Comparison of ENCODE assay signal across 7 cellular contexts in the genomic region with DNA sequence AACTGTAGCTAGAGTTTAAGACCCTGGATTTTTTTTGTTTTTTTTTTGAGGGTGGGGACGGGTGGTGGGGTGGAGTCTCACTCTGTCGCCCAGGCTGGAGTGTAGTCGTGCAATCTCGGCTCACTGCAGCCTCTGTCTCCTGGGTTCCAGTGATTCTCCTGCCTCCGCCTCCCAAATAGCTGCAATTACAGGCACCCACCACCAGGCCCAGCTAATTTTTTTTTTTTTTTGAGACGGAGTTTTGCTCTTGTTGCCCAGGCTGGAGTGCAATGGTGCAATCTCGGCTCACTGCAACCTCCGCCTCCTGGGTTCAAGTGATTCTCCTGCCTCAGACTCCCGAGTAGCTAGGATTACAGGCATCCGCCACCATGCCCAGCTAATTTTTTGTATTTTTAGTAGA. TPM values are rescaled to one million over a fixed set of nuclear protein-coding genes. Genes with fewer than 3 reads are reported as not detected.
DNase-seq lines count a peak whose midpoint lies in the region; ATAC-seq, FAIRE-seq and TF ChIP-seq lines count a peak whose summit lies in the region.
"Not testable (repeated sequence)": the region's sequence is repeated elsewhere in the genome, so short reads cannot be mapped to it uniquely, and the experiment has no call there.

No MANE protein-coding gene starts in this region.

- TF ChIP-seq CTCF in GM12872 (IDR thresholded peaks at IDR 0.05; ENCODE audit: insufficient read depth, low read depth, low read length) (0 out of 3 replicates have a peak, but pooled peaks have one; percentile 10), HFFc6 (IDR thresholded peaks at IDR 0.05) (peak; percentile 44; the same call in 1 of the 2 replicates), MCF 10A (IDR thresholded peaks at IDR 0.05; ENCODE audit: unreplicated experiment) (peak; percentile 14), endothelial cell of umbilical vein (IDR thresholded peaks at IDR 0.05; ENCODE audit: extremely low read depth in 1 of 2, insufficient read depth in 1 of 2, low read depth in 1 of 2, low read length in 2 of 2) (peak in 1 of 2 donors; percentile 4), mesothelial cell of epicardium (IDR thresholded peaks at IDR 0.05; ENCODE audit: unreplicated experiment) (peak; percentile 73)
- TF ChIP-seq CTCF in parathyroid adenoma (IDR thresholded peaks at IDR 0.05), result not testable (repeated sequence)

- BruUV-seq in MCF 10A (replicated peaks; lab: Mats Ljungman, UMichigan); endothelial cell of umbilical vein (replicated peaks; lab: Mats Ljungman, UMichigan): not testable (repeated sequence)

- peak; percentile 77 for FAIRE-seq in endothelial cell of umbilical vein (lab: Jason Lieb, UNC)

- H3K9me1 ChIP-seq in endothelial cell of umbilical vein (replicated peaks; ENCODE audit: control insufficient read depth, extremely low read depth, insufficient read depth, low read length), result not testable (repeated sequence)

- TF ChIP-seq POLR2A in endothelial cell of umbilical vein (IDR thresholded peaks at IDR 0.05; ENCODE audit: low read depth, low read length), result not testable (repeated sequence)

- dilution Hi-C loops in endothelial cell of umbilical vein (cut with MboI; ENCODE audit: extremely low pct_ligation_motif_present, low sequenced_read_pairs), result not testable (repeated sequence)

- not testable (repeated sequence) for H3K27ac Mint-ChIP-seq in HFFc6; MCF 10A (ENCODE audit: low read depth, unreplicated experiment); mesothelial cell of epicardium

- H4K20me1 ChIP-seq in endothelial cell of umbilical vein (replicated peaks; ENCODE audit: control insufficient read depth, extremely low read depth, insufficient read depth, low read length), result not testable (repeated sequence)

- DNase-seq in HFFc6; MCF 10A (ENCODE audit: unreplicated experiment); endothelial cell of umbilical vein (ENCODE audit: low read depth, low spot score); mesothelial cell of epicardium (ENCODE audit: low spot score in 2 of 2, unreplicated experiment in 2 of 2): not testable (repeated sequence)

- not testable (repeated sequence) for H3K9me3 Mint-ChIP-seq in HFFc6; MCF 10A (ENCODE audit: unreplicated experiment); mesothelial cell of epicardium

- not testable (repeated sequence) for H3K27ac ChIP-seq in endothelial cell of umbilical vein (ENCODE audit: insufficient read depth, low read depth, low read length)
- peak overlapping the region; percentile 61 for H3K27ac ChIP-seq in parathyroid adenoma

- not testable (repeated sequence) for H3K27me3 ChIP-seq in endothelial cell of umbilical vein (ENCODE audit: control insufficient read depth in 2 of 2, insufficient read depth in 2 of 2, low read length in 2 of 2); parathyroid adenoma (ENCODE audit: control insufficient read depth, insufficient read depth, low read length)

- CTCF ChIA-PET in MCF 10A (lab: Yijun Ruan, JAX) (interaction anchor here (0.6 to 0.8 kb wide), 3 partner anchors 10 to 110 kb away, joined by 3 to 9 read pairs (median 3); no protein-coding TSS in a partner anchor), endothelial cell of umbilical vein (lab: Charles Lee) (interaction anchor here (0.8 to 1.6 kb wide), 5 partner anchors 13 to 99 kb away, joined by 3 to 5 read pairs (median 3); no protein-coding TSS in a partner anchor)

- H3K4me1 ChIP-seq in endothelial cell of umbilical vein (ENCODE audit: control insufficient read depth, extremely low read depth, insufficient read depth, low read length); parathyroid adenoma: not testable (repeated sequence)

- intact Hi-C loops in MCF 10A (cut with micrococcal nuclease); endothelial cell of umbilical vein (cut with micrococcal nuclease): not testable (repeated sequence)

- H3K4me1 Mint-ChIP-seq in HFFc6 (ENCODE audit: low read depth); MCF 10A (ENCODE audit: insufficient read depth, unreplicated experiment): not testable (repeated sequence)
- H3K4me1 Mint-ChIP-seq in mesothelial cell of epicardium, result peaks cover 17% of the 10 kb centered on the region

- H3K4me3 Mint-ChIP-seq in HFFc6; MCF 10A (ENCODE audit: unreplicated experiment); mesothelial cell of epicardium: not testable (repeated sequence)

- 0 out of 3 replicates have a peak, but pooled peaks have one; percentile 26 for ATAC-seq in SK-N-SH treated with all-trans-retinoic acid at 6 μM for 48 hours

- not testable (repeated sequence) for H3K79me2 ChIP-seq in endothelial cell of umbilical vein (ENCODE audit: control insufficient read depth, insufficient read depth, low read length); parathyroid adenoma

- not testable (repeated sequence) for H3K4me3 ChIP-seq in endothelial cell of umbilical vein (replicated peaks in 1 of 3; ENCODE audit: insufficient read depth in 1 of 3, low read depth in 1 of 3, low read length in 3 of 3); parathyroid adenoma (ENCODE audit: low read depth, low read length)

- not testable (repeated sequence) for H2AFZ ChIP-seq in endothelial cell of umbilical vein (ENCODE audit: low read depth, low read length); parathyroid adenoma

- H3K27me3 Mint-ChIP-seq in HFFc6 (ENCODE audit: insufficient read depth); mesothelial cell of epicardium (ENCODE audit: low read depth): not testable (repeated sequence)
- H3K27me3 Mint-ChIP-seq in MCF 10A (ENCODE audit: insufficient read depth, unreplicated experiment), result peaks cover 15% of the 10 kb centered on the region

- not testable (repeated sequence) for H3K4me2 ChIP-seq in endothelial cell of umbilical vein (ENCODE audit: insufficient read depth, low read length); parathyroid adenoma (ENCODE audit: low read length)

- H3K36me3 Mint-ChIP-seq in HFFc6 (ENCODE audit: low read depth); MCF 10A (ENCODE audit: insufficient read depth, unreplicated experiment); mesothelial cell of epicardium: not testable (repeated sequence)

- H3K9ac ChIP-seq in endothelial cell of umbilical vein (replicated peaks; ENCODE audit: extremely low read depth, insufficient read depth, low read length); parathyroid adenoma: not testable (repeated sequence)

- H3K36me3 ChIP-seq in endothelial cell of umbilical vein (ENCODE audit: control insufficient read depth in 2 of 2, extremely low read depth in 1 of 2, insufficient read depth in 2 of 2, low read length in 2 of 2); parathyroid adenoma (ENCODE audit: control insufficient read depth, insufficient read depth, low read length): not testable (repeated sequence)

- not testable (repeated sequence) for H3K9me3 ChIP-seq in endothelial cell of umbilical vein (replicated peaks; ENCODE audit: control insufficient read depth, insufficient read depth, low read length); parathyroid adenoma (ENCODE audit: control insufficient read depth, low read length)

- POLR2A ChIA-PET in MCF 10A (lab: Yijun Ruan, JAX); endothelial cell of umbilical vein (lab: Charles Lee): not testable (repeated sequence)

RNA-seq across cellular contexts. Expression of a gene that starts 51.8 kb away (rescaled TPM):
- 10 to 100 TPM; 55.2 to 68.7 (median 62.8) TPM for total RNA-seq in HFFc6 (2021; fragmentation: NEBNext Ultra II Directional; extraction: Animal tissue kit (Norgen Biotek cat#: 25700))
- total RNA-seq in MCF 10A (2022) (19.9 and 20.3 TPM in 2 replicates), endothelial cell of umbilical vein (34.7 and 36.4 TPM in 2 replicates), mesothelial cell of epicardium (315 to 337 TPM (median 315 TPM) in 3 replicates)
- 20.7 and 24.0 TPM in 2 replicates for polyA plus RNA-seq in endothelial cell of umbilical vein
- 13.9 and 15.0 TPM in 2 replicates for polyA plus RNA-seq in endothelial cell of umbilical vein (2011; cell fraction: cytosol; rRNA removed)
- 75.1 and 84.3 TPM in 2 replicates for polyA plus RNA-seq in endothelial cell of umbilical vein (2011; cell fraction: nucleus; rRNA removed)
- 36.6 and 41.4 TPM in 2 replicates for polyA plus RNA-seq in endothelial cell of umbilical vein (2012)
- 55.1 and 65.1 TPM in 2 replicates for polyA minus RNA-seq in endothelial cell of umbilical vein
- 58.6 TPM for polyA minus RNA-seq in endothelial cell of umbilical vein (2011; cell fraction: cytosol; rRNA and poly(A)+ RNA removed)
- 34.4 and 43.3 TPM in 2 replicates for polyA minus RNA-seq in endothelial cell of umbilical vein (2011; cell fraction: nucleus; rRNA and poly(A)+ RNA removed)
